1 cellular context compared by ENCODE assay signal in genomic region chr18:49911414-49911813, GRCh38.
TF ChIP-seq lines count a peak whose summit lies in the region.

No MANE protein-coding gene starts in this region.

TF ChIP-seq in HepG2, 621 proteins besides CTCF, POLR2A, EP300 and RAD21 (continued from another document):
- TF ChIP-seq, protein P1, sequence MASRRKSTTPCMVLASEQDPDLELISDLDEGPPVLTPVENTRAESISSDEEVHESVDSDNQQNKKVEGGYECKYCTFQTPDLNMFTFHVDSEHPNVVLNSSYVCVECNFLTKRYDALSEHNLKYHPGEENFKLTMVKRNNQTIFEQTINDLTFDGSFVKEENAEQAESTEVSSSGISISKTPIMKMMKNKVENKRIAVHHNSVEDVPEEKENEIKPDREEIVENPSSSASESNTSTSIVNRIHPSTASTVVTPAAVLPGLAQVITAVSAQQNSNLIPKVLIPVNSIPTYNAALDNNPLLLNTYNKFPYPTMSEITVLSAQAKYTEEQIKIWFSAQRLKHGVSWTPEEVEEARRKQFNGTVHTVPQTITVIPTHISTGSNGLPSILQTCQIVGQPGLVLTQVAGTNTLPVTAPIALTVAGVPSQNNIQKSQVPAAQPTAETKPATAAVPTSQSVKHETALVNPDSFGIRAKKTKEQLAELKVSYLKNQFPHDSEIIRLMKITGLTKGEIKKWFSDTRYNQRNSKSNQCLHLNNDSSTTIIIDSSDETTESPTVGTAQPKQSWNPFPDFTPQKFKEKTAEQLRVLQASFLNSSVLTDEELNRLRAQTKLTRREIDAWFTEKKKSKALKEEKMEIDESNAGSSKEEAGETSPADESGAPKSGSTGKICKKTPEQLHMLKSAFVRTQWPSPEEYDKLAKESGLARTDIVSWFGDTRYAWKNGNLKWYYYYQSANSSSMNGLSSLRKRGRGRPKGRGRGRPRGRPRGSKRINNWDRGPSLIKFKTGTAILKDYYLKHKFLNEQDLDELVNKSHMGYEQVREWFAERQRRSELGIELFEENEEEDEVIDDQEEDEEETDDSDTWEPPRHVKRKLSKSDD (CRISPR knock-in tag; IDR thresholded peaks at IDR 0.05; ENCODE audit: low read depth) = no peak
- no peak for TF ChIP-seq ELF1 (CRISPR knock-in tag; IDR thresholded peaks at IDR 0.05)
- no peak for TF ChIP-seq SRSF1 (optimal IDR thresholded peaks at IDR 0.05; ENCODE audit: low read depth, low read length)
- TF ChIP-seq, protein P2, sequence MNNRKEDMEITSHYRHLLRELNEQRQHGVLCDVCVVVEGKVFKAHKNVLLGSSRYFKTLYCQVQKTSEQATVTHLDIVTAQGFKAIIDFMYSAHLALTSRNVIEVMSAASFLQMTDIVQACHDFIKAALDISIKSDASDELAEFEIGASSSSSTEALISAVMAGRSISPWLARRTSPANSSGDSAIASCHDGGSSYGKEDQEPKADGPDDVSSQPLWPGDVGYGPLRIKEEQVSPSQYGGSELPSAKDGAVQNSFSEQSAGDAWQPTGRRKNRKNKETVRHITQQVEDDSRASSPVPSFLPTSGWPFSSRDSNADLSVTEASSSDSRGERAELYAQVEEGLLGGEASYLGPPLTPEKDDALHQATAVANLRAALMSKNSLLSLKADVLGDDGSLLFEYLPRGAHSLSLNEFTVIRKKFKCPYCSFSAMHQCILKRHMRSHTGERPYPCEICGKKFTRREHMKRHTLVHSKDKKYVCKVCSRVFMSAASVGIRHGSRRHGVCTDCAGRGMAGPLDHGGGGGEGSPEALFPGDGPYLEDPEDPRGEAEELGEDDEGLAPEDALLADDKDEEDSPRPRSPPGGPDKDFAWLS (CRISPR knock-in tag; IDR thresholded peaks at IDR 0.05; ENCODE audit: borderline replicate concordance) = no peak
- no peak for TF ChIP-seq CC2D1A (CRISPR knock-in tag; IDR thresholded peaks at IDR 0.05)
- TF ChIP-seq, protein P3, sequence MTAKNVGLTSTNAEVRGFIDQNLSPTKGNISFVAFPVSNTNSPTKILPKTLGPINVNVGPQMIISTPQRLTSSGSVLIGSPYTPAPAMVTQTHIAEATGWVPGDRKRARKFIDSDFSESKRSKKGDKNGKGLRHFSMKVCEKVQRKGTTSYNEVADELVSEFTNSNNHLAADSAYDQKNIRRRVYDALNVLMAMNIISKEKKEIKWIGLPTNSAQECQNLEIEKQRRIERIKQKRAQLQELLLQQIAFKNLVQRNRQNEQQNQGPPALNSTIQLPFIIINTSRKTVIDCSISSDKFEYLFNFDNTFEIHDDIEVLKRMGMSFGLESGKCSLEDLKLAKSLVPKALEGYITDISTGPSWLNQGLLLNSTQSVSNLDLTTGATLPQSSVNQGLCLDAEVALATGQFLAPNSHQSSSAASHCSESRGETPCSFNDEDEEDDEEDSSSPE (CRISPR knock-in tag; IDR thresholded peaks at IDR 0.05) = no peak
- no peak for TF ChIP-seq ZNF703 (CRISPR knock-in tag; IDR thresholded peaks at IDR 0.05; ENCODE audit: borderline replicate concordance)
- TF ChIP-seq MIER2 (CRISPR knock-in tag; IDR thresholded peaks at IDR 0.05) = no peak
- TF ChIP-seq, protein P4, sequence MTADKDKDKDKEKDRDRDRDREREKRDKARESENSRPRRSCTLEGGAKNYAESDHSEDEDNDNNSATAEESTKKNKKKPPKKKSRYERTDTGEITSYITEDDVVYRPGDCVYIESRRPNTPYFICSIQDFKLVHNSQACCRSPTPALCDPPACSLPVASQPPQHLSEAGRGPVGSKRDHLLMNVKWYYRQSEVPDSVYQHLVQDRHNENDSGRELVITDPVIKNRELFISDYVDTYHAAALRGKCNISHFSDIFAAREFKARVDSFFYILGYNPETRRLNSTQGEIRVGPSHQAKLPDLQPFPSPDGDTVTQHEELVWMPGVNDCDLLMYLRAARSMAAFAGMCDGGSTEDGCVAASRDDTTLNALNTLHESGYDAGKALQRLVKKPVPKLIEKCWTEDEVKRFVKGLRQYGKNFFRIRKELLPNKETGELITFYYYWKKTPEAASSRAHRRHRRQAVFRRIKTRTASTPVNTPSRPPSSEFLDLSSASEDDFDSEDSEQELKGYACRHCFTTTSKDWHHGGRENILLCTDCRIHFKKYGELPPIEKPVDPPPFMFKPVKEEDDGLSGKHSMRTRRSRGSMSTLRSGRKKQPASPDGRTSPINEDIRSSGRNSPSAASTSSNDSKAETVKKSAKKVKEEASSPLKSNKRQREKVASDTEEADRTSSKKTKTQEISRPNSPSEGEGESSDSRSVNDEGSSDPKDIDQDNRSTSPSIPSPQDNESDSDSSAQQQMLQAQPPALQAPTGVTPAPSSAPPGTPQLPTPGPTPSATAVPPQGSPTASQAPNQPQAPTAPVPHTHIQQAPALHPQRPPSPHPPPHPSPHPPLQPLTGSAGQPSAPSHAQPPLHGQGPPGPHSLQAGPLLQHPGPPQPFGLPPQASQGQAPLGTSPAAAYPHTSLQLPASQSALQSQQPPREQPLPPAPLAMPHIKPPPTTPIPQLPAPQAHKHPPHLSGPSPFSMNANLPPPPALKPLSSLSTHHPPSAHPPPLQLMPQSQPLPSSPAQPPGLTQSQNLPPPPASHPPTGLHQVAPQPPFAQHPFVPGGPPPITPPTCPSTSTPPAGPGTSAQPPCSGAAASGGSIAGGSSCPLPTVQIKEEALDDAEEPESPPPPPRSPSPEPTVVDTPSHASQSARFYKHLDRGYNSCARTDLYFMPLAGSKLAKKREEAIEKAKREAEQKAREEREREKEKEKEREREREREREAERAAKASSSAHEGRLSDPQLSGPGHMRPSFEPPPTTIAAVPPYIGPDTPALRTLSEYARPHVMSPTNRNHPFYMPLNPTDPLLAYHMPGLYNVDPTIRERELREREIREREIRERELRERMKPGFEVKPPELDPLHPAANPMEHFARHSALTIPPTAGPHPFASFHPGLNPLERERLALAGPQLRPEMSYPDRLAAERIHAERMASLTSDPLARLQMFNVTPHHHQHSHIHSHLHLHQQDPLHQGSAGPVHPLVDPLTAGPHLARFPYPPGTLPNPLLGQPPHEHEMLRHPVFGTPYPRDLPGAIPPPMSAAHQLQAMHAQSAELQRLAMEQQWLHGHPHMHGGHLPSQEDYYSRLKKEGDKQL (CRISPR knock-in tag; IDR thresholded peaks at IDR 0.05; ENCODE audit: low read depth) = peak; percentile 59; the same call in 1 of the 2 replicates
- no peak for TF ChIP-seq HIVEP1 (CRISPR knock-in tag; IDR thresholded peaks at IDR 0.05)
- TF ChIP-seq ZNF331 (CRISPR knock-in tag; IDR thresholded peaks at IDR 0.05) = no peak
- TF ChIP-seq ZNF10 (CRISPR knock-in tag; IDR thresholded peaks at IDR 0.05; ENCODE audit: borderline replicate concordance, low read depth) = no peak
- TF ChIP-seq ZNF383 (CRISPR knock-in tag; IDR thresholded peaks at IDR 0.05; ENCODE audit: borderline replicate concordance) = no peak
- no peak for TF ChIP-seq SIX1 (CRISPR knock-in tag; IDR thresholded peaks at IDR 0.05; ENCODE audit: borderline replicate concordance)
- TF ChIP-seq, protein P5, sequence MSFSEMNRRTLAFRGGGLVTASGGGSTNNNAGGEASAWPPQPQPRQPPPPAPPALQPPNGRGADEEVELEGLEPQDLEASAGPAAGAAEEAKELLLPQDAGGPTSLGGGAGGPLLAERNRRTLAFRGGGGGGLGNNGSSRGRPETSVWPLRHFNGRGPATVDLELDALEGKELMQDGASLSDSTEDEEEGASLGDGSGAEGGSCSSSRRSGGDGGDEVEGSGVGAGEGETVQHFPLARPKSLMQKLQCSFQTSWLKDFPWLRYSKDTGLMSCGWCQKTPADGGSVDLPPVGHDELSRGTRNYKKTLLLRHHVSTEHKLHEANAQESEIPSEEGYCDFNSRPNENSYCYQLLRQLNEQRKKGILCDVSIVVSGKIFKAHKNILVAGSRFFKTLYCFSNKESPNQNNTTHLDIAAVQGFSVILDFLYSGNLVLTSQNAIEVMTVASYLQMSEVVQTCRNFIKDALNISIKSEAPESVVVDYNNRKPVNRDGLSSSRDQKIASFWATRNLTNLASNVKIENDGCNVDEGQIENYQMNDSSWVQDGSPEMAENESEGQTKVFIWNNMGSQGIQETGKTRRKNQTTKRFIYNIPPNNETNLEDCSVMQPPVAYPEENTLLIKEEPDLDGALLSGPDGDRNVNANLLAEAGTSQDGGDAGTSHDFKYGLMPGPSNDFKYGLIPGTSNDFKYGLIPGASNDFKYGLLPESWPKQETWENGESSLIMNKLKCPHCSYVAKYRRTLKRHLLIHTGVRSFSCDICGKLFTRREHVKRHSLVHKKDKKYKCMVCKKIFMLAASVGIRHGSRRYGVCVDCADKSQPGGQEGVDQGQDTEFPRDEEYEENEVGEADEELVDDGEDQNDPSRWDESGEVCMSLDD (CRISPR knock-in tag; IDR thresholded peaks at IDR 0.05; ENCODE audit: borderline replicate concordance) = no peak
- no peak for TF ChIP-seq ETV5 (CRISPR knock-in tag; IDR thresholded peaks at IDR 0.05; ENCODE audit: borderline replicate concordance)
- no peak for TF ChIP-seq KAT2B (IDR thresholded peaks at IDR 0.05; ENCODE audit: borderline replicate concordance, low read depth, low read length)
- no peak for TF ChIP-seq NR1H2 (CRISPR knock-in tag; IDR thresholded peaks at IDR 0.05; ENCODE audit: borderline replicate concordance, low read depth)
- TF ChIP-seq NFRKB (IDR thresholded peaks at IDR 0.05) = no peak
- TF ChIP-seq AHDC1 (CRISPR knock-in tag; IDR thresholded peaks at IDR 0.05; ENCODE audit: borderline replicate concordance) = no peak
- TF ChIP-seq ZNF235 (CRISPR knock-in tag; IDR thresholded peaks at IDR 0.05; ENCODE audit: borderline replicate concordance) = no peak
- no peak for TF ChIP-seq ZNF839 (CRISPR knock-in tag; IDR thresholded peaks at IDR 0.05; ENCODE audit: borderline replicate concordance)
- no peak for TF ChIP-seq ZNF550 (CRISPR knock-in tag; IDR thresholded peaks at IDR 0.05; ENCODE audit: borderline replicate concordance)
- no peak for TF ChIP-seq ZC3H13 (CRISPR knock-in tag; IDR thresholded peaks at IDR 0.05)
- TF ChIP-seq RELA (CRISPR knock-in tag; IDR thresholded peaks at IDR 0.05) = no peak
- no peak for TF ChIP-seq ZNF225 (CRISPR knock-in tag; IDR thresholded peaks at IDR 0.05)
- TF ChIP-seq MAFG (CRISPR knock-in tag; IDR thresholded peaks at IDR 0.05) = no peak
- TF ChIP-seq RARG (CRISPR knock-in tag; IDR thresholded peaks at IDR 0.05; ENCODE audit: low read depth) = no peak
- TF ChIP-seq SAP130 (CRISPR knock-in tag; IDR thresholded peaks at IDR 0.05; ENCODE audit: low read depth) = 0 out of 2 replicates have a peak, but pooled peaks have one; percentile 19
- no peak for TF ChIP-seq TCF12 (IDR thresholded peaks at IDR 0.05)
- no peak for TF ChIP-seq TCF12 (CRISPR knock-in tag; IDR thresholded peaks at IDR 0.05)
